Comparison of ENCODE assay signal across 9 cellular contexts in the genomic region with DNA sequence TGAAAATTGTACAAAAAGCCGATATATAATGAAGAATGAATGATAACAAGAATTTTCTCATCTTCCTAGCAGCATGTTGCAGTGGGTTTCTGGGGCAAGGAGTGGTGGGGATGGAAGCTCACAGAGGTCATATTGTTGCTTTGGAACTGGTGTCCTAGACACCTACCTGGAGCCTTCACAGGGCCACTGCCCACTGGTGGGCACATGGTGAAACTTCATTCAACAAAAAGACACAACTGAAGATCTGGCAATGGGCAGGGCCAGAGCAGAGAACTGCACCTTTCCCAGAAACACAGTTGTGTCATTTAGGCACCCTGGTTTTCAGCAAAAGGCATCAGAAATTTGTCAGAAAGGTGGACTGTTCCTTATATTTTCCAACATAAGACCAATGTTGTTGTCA.
DNase-seq lines count a peak whose midpoint lies in the region; ATAC-seq, FAIRE-seq and TF ChIP-seq lines count a peak whose summit lies in the region.
"Had no signal": no experiment of that assay in that cellular context is flagged by ENCODE, and none has a peak within 500 bp of the region (broad histone marks: within the 10 kb centered on the region; RNA-seq: fewer than 3 reads in every experiment).

No MANE protein-coding gene starts in this region.

- DNase-seq in D721Med (ENCODE audit: insufficient read length, low spot score) = no peak
- DNase-seq in HFFc6 = peak; percentile 26
- DNase-seq in SW480 (ENCODE audit: low spot score) = peak; percentile 39
- DNase-seq in kidney epithelial cell (ENCODE audit: low read depth) = no peak
- no peak for DNase-seq in lower lobe of right lung
- DNase-seq in middle frontal gyrus (ENCODE audit: extremely low spot score, low spot score) = no peak
- DNase-seq in mucosa of gallbladder (ENCODE audit: low spot score) = no peak
- no peak for DNase-seq in CD4-positive, alpha-beta T cell
- DNase-seq: stimulated activated naive CD8-positive, alpha-beta T cell treated with anti-CD3 and anti-CD28 coated beads, Interleukin-15, amount 100 ng/mL, for 72 hours had no signal

- no peak for ATAC-seq in lower lobe of right lung
- ATAC-seq in CD4-positive, alpha-beta T cell (ENCODE audit: poor library complexity) = no peak
- ATAC-seq: stimulated activated naive CD8-positive, alpha-beta T cell treated with anti-CD3 and anti-CD28 coated beads, Interleukin-15, amount 100 ng/mL, for 72 hours had no signal

- H3K4me3 ChIP-seq in kidney epithelial cell (ENCODE audit: low read depth, low read length) (no peak overlapping the region), lower lobe of right lung (no peak overlapping the region)

- no peaks in the 10 kb centered on the region for H3K36me3 ChIP-seq in kidney epithelial cell (ENCODE audit: control insufficient read depth, insufficient read depth, low read length)
- H3K36me3 ChIP-seq in lower lobe of right lung = no peaks in the 10 kb centered on the region

- H3K27me3 Mint-ChIP-seq in HFFc6 (ENCODE audit: insufficient read depth) = no peaks in the 10 kb centered on the region
- peaks cover 22% of the 10 kb centered on the region for H3K27me3 Mint-ChIP-seq in CD4-positive, alpha-beta T cell
- H3K27me3 Mint-ChIP-seq: stimulated activated naive CD8-positive, alpha-beta T cell treated with anti-CD3 and anti-CD28 coated beads, Interleukin-15, amount 100 ng/mL, for 72 hours had no signal

- H3K4me1 Mint-ChIP-seq in HFFc6 (ENCODE audit: low read depth) = peaks cover 53% of the 10 kb centered on the region
- no peaks in the 10 kb centered on the region for H3K4me1 Mint-ChIP-seq in CD4-positive, alpha-beta T cell (ENCODE audit: low read depth)
- H3K4me1 Mint-ChIP-seq: stimulated activated naive CD8-positive, alpha-beta T cell treated with anti-CD3 and anti-CD28 coated beads, Interleukin-15, amount 100 ng/mL, for 72 hours had no signal

- no peaks in the 10 kb centered on the region for H3K4me1 ChIP-seq in lower lobe of right lung

- peak; percentile 42 for TF ChIP-seq CTCF in D721Med (IDR thresholded peaks at IDR 0.05; ENCODE audit: insufficient read depth, missing control alignments)
- peak; percentile 80 for TF ChIP-seq CTCF in HFFc6 (IDR thresholded peaks at IDR 0.05)
- peak; percentile 66 for TF ChIP-seq CTCF in kidney epithelial cell (IDR thresholded peaks at IDR 0.05; ENCODE audit: insufficient read depth, low read length, poor library complexity, severe bottlenecking)
- TF ChIP-seq CTCF in lower lobe of right lung (IDR thresholded peaks at IDR 0.05) = no peak
- no peak for TF ChIP-seq CTCF in CD4-positive, alpha-beta T cell (IDR thresholded peaks at IDR 0.05)

- H3K9me3 Mint-ChIP-seq in HFFc6 = no peaks in the 10 kb centered on the region
- no peaks in the 10 kb centered on the region for H3K9me3 Mint-ChIP-seq in CD4-positive, alpha-beta T cell
- H3K9me3 Mint-ChIP-seq: stimulated activated naive CD8-positive, alpha-beta T cell treated with anti-CD3 and anti-CD28 coated beads, Interleukin-15, amount 100 ng/mL, for 72 hours had no signal

- POLR2A ChIA-PET in CD4-positive, alpha-beta T cell (lab: Charles Lee) = no interaction called here

- CTCF ChIA-PET in CD4-positive, alpha-beta T cell (lab: Charles Lee) = no interaction called here

- H3K4me3 Mint-ChIP-seq in HFFc6 = no peak overlapping the region
- H3K4me3 Mint-ChIP-seq in CD4-positive, alpha-beta T cell = no peak overlapping the region
- H3K4me3 Mint-ChIP-seq: stimulated activated naive CD8-positive, alpha-beta T cell treated with anti-CD3 and anti-CD28 coated beads, Interleukin-15, amount 100 ng/mL, for 72 hours had no signal

- intact Hi-C loops in lower lobe of right lung (cut with DNase I) = no loop called here
- intact Hi-C loops in CD4-positive, alpha-beta T cell (cut with DNase I, micrococcal nuclease) = no loop called here

- H3K36me3 Mint-ChIP-seq in HFFc6 (ENCODE audit: low read depth) = no peaks in the 10 kb centered on the region; the same call in 1 of the 2 replicates
- H3K36me3 Mint-ChIP-seq in CD4-positive, alpha-beta T cell (ENCODE audit: low read depth) = no peaks in the 10 kb centered on the region

- H3K27me3 ChIP-seq in kidney epithelial cell (ENCODE audit: control insufficient read depth, insufficient read depth, low read length) = no peaks in the 10 kb centered on the region
- no peaks in the 10 kb centered on the region for H3K27me3 ChIP-seq in lower lobe of right lung (ENCODE audit: low read depth)
- no peaks in the 10 kb centered on the region for H3K27me3 ChIP-seq in CD4-positive, alpha-beta T cell (ENCODE audit: control insufficient read depth, insufficient read depth, low read length)

- H3K27ac ChIP-seq in lower lobe of right lung = no peak overlapping the region
- H3K27ac ChIP-seq in CD4-positive, alpha-beta T cell (ENCODE audit: low read depth, low read length) = no peak overlapping the region

- FAIRE-seq in D721Med (lab: Jason Lieb, UNC) = no peak

- no peaks in the 10 kb centered on the region for H3K9me3 ChIP-seq in lower lobe of right lung
- no peaks in the 10 kb centered on the region for H3K9me3 ChIP-seq in CD4-positive, alpha-beta T cell (ENCODE audit: control insufficient read depth, low read length)

- no peak overlapping the region for H3K27ac Mint-ChIP-seq in HFFc6
- no peak overlapping the region for H3K27ac Mint-ChIP-seq in CD4-positive, alpha-beta T cell
- H3K27ac Mint-ChIP-seq: stimulated activated naive CD8-positive, alpha-beta T cell treated with anti-CD3 and anti-CD28 coated beads, Interleukin-15, amount 100 ng/mL, for 72 hours had no signal

Comparison
In these comparisons a context has a peak if more than half of its experiments do, and no peak if none do; other contexts are left out.
1. DNase-seq: peak in HFFc6 (single experiment) and SW480 (single experiment); none in D721Med (single experiment), kidney epithelial cell (single experiment), lower lobe of right lung (single experiment), middle frontal gyrus (single experiment), mucosa of gallbladder (single experiment) and CD4-positive, alpha-beta T cell (0 of 10).
2. CTCF ChIP-seq: peak in D721Med (single experiment), HFFc6 (single experiment) and kidney epithelial cell (single experiment); none in lower lobe of right lung (single experiment) and CD4-positive, alpha-beta T cell (single experiment).